1 cellular context compared by ENCODE assay signal in genomic region chr11:35047179-35047578, GRCh38.
TF ChIP-seq lines count a peak whose summit lies in the region.

No MANE protein-coding gene starts in this region.

TF ChIP-seq in IMR-90, 13 proteins besides CTCF, POLR2A, EP300 and RAD21 (continued from another document):
- TF ChIP-seq CHD1 (IDR thresholded peaks at IDR 0.05; ENCODE audit: low read depth, low read length) (no peak), MAFK (IDR thresholded peaks at IDR 0.05; ENCODE audit: low read depth, low read length) (no peak), NFE2L2 (IDR thresholded peaks at IDR 0.05; ENCODE audit: low read depth, low read length) (no peak), RFX5 (IDR thresholded peaks at IDR 0.05; ENCODE audit: low read depth, low read length) (no peak), ELK1 (IDR thresholded peaks at IDR 0.05; ENCODE audit: borderline replicate concordance, low read depth, low read length) (no peak), RCOR1 (IDR thresholded peaks at IDR 0.05; ENCODE audit: insufficient replicate concordance, low read length) (no peak), FOS (IDR thresholded peaks at IDR 0.05; ENCODE audit: low read depth, low read length) (no peak)
